Comparison of ENCODE assay signal across 5 cellular contexts in genomic region chr18:38491195-38491594, GRCh38.
"Had no signal": no experiment of that assay in that cellular context is flagged by ENCODE, and none has a peak within 500 bp of the region (broad histone marks: within the 10 kb centered on the region; RNA-seq: fewer than 3 reads in every experiment).

No MANE protein-coding gene starts in this region.

- DNase-seq: IMR-90 had no signal

- H3K4me1 Mint-ChIP-seq: IgD-negative memory B cell had no signal

- ATAC-seq: HepG2, K562 had no signal

- H3K27me3 Mint-ChIP-seq: IgD-negative memory B cell had no signal

- H3K36me3 Mint-ChIP-seq: IgD-negative memory B cell had no signal

- H3K4me3 ChIP-seq: K562 had no signal

- H3K27ac ChIP-seq: HL-60 had no signal

- H3K27ac Mint-ChIP-seq: IgD-negative memory B cell had no signal

- H3K4me3 Mint-ChIP-seq: IgD-negative memory B cell had no signal
